In the genomic region with DNA sequence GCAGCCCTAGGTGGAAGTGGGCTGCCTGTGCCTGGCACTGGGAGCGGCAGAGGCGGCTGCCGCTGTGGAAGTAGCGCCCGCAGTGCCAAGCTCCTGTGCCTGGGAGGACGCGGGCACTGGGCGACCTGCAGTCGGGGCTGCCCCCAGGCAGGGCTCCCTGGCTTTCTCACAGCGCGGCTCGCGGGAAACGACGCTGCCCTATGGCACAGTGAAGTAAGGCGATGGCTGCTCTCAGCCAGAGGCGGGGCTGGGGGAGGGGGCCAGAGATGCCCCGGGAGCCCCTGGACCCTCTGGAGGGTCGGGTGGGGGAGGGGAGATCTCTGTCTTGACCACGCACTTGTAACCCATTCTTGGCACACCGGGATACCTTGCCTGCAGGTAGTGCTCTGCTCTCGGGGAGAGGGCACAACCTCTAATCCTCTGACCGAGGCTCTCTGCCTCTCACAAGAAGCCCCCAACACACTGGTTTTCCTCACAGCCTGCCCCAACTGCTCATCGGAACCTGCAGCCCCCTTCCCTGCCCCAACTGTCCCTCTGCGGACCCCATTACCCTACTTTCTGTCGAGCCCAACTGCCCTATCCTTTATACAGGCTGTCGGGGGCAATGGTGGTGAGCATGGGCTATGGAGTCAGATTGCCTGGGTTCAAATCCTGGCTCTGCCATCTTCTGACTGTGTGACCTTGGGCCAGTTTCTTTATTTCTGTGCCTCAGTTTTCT, we compare ENCODE assay signal across 20 cellular contexts. TPM values are rescaled to one million over a fixed set of nuclear protein-coding genes. Genes with fewer than 3 reads are reported as not detected.
DNase-seq lines count a peak whose midpoint lies in the region; ATAC-seq, FAIRE-seq and TF ChIP-seq lines count a peak whose summit lies in the region.
"Had no signal": no experiment of that assay in that cellular context is flagged by ENCODE, and none has a peak within 500 bp of the region (broad histone marks: within the 10 kb centered on the region; RNA-seq: fewer than 3 reads in every experiment).

No MANE protein-coding gene starts in this region.

- H3K23ac ChIP-seq in H1 (ENCODE audit: insufficient read length): no peak overlapping the region

- peaks cover 5% of the 10 kb centered on the region; the same call in 1 of the 2 replicates for H3K23me2 ChIP-seq in H1 (ENCODE audit: low read depth, low read length)

- H4K20me1 ChIP-seq in HCT116 (ENCODE audit: insufficient read depth) (no peaks in the 10 kb centered on the region), H1 (replicated peaks in 1 of 2; ENCODE audit: control insufficient read depth in 1 of 2, insufficient read depth in 2 of 2, low read length in 2 of 2) (peaks cover 0 to 3% of the 10 kb centered on the region in 2 experiments)

- intact Hi-C loops in HCT116 (cut with micrococcal nuclease): loop anchor here (2.0 kb wide), 1 partner anchor 503 kb away; no protein-coding TSS in a partner anchor
- intact Hi-C loops in posterior vena cava (cut with DNase I): loop anchor here (2.0 to 5.0 kb wide), 2 partner anchors 127 to 133 kb away; no protein-coding TSS in a partner anchor

- TF ChIP-seq RAD21 in HCT116 (IDR thresholded peaks at IDR 0.05; ENCODE audit: low read depth) (no peak), H1 (IDR thresholded peaks at IDR 0.05 in 1 of 2, conservative IDR thresholded peaks at IDR 0.05 in 1 of 2; ENCODE audit: low read depth in 2 of 2, low read length in 2 of 2) (no peak)

- no peak for FAIRE-seq in H1 (lab: Jason Lieb, UNC)
- FAIRE-seq: endothelial cell of umbilical vein, RCC 7860 had no signal

- TF ChIP-seq POLR2A in HCT116 (IDR thresholded peaks at IDR 0.05; ENCODE audit: borderline replicate concordance, extremely low read depth, insufficient read depth, insufficient read length) (no peak), H1 (IDR thresholded peaks at IDR 0.05; ENCODE audit: control extremely low read depth in 1 of 2, low read depth in 2 of 2, low read length in 2 of 2) (no peak)

- H2BK12ac ChIP-seq in H1 (ENCODE audit: low read depth, low read length): no peak overlapping the region; the same call in 1 of the 2 replicates

- H3K27me3 ChIP-seq in HCT116 (ENCODE audit: insufficient read depth, low read length): peaks cover 9% of the 10 kb centered on the region
- peaks cover 27 to 80% (median 55%) of the 10 kb centered on the region in 4 experiments for H3K27me3 ChIP-seq in H1 (replicated peaks in 1 of 4; ENCODE audit: control insufficient read depth in 3 of 4, extremely low read depth in 1 of 4, insufficient read depth in 3 of 4, low read length in 3 of 4)
- H3K27me3 ChIP-seq: adrenal gland, right lobe of liver had no signal

- no peak overlapping the region for H3K18ac ChIP-seq in H1 (ENCODE audit: extremely low read depth, low read length)

- H3K9me3 ChIP-seq in HCT116 (ENCODE audit: control insufficient read depth in 1 of 2, insufficient read depth in 1 of 2, low read depth in 1 of 2, low read length in 2 of 2) (no peaks in the 10 kb centered on the region), H1 (ENCODE audit: insufficient read depth in 2 of 2, low read depth in 1 of 2, low read length in 1 of 2) (no peaks in the 10 kb centered on the region)
- H3K9me3 ChIP-seq: HAP-1, right lobe of liver, tibial artery had no signal

- H3K9me2 ChIP-seq in HCT116 (ENCODE audit: insufficient read depth): no peaks in the 10 kb centered on the region

- H3K9me3 Mint-ChIP-seq in progenitor cell of endocrine pancreas (ENCODE audit: low read depth): peaks cover 2% of the 10 kb centered on the region

- no TSS peak for BruUV-seq in HCT116 (replicated peaks; lab: Mats Ljungman, UMichigan)

- no peaks in the 10 kb centered on the region for H3K36me3 Mint-ChIP-seq in progenitor cell of endocrine pancreas (ENCODE audit: insufficient read depth)
- H3K36me3 Mint-ChIP-seq: IgD-negative memory B cell had no signal

- peaks cover 2% of the 10 kb centered on the region for H3K4me1 Mint-ChIP-seq in progenitor cell of endocrine pancreas (ENCODE audit: low read depth)

- H3K14ac ChIP-seq in H1 (ENCODE audit: insufficient read length): no peak overlapping the region

- no peaks in the 10 kb centered on the region for H3K79me2 ChIP-seq in HCT116 (ENCODE audit: insufficient read depth, low read length)
- no peaks in the 10 kb centered on the region for H3K79me2 ChIP-seq in H1 (ENCODE audit: control insufficient read depth in 1 of 2, insufficient read depth in 2 of 2, low read length in 2 of 2)

- no peak overlapping the region for H2AFZ ChIP-seq in HCT116 (ENCODE audit: low read depth, low read length, poor library complexity, severe bottlenecking)
- no peak overlapping the region for H2AFZ ChIP-seq in H1 (ENCODE audit: low read length)

- no peak overlapping the region for H4K5ac ChIP-seq in H1 (ENCODE audit: insufficient read length, low read depth, low read length)

- RAD21 ChIA-PET in HCT116 (lab: Charles Lee; ENCODE audit: low non-redundant PET in 1 of 2, low total read pairs in 2 of 2, uncharacterized antibody in 2 of 2, unreplicated experiment in 2 of 2): no interaction called here

- no peak overlapping the region for H4K91ac ChIP-seq in H1 (replicated peaks; ENCODE audit: insufficient read length, low read length)

- no peak for TF ChIP-seq EP300 in H1 (IDR thresholded peaks at IDR 0.05; ENCODE audit: borderline replicate concordance in 1 of 2, low read depth in 2 of 2, low read length in 2 of 2)

- WGBS in H1 (ENCODE audit: extremely low coverage in 1 of 2, insufficient coverage in 1 of 2, insufficient read length in 1 of 2, insufficient replicate concordance in 2 of 2, low coverage in 1 of 2, low lambda C conversion rate in 2 of 2, missing lambda C conversion rate in 1 of 2), 2 experiments: 90% methylated on average over 21 of the region's 27 CpGs; no CpG with 5 or more reads in 1 of the 2 experiments

- H3K27me3 Mint-ChIP-seq in progenitor cell of endocrine pancreas: peaks cover 86% of the 10 kb centered on the region

- peak overlapping the region; percentile 81; the same call in 1 of the 2 replicates for H3K4me2 ChIP-seq in HCT116 (ENCODE audit: low read length)
- H3K4me2 ChIP-seq in H1 (ENCODE audit: insufficient read depth in 1 of 2, low read depth in 2 of 2, low read length in 2 of 2): peak overlapping the region; percentile 52 to 95; a peak in 3 of 4 replicates

- H3K9ac ChIP-seq in HCT116 (ENCODE audit: low read length) (no peak overlapping the region), H1 (replicated peaks in 1 of 4; ENCODE audit: extremely low read depth in 1 of 4, low read depth in 3 of 4, low read length in 3 of 4) (no peak overlapping the region)

- H2BK15ac ChIP-seq in H1 (ENCODE audit: low read length): no peak overlapping the region

- H2AK5ac ChIP-seq in H1 (ENCODE audit: low read depth, low read length): no peak overlapping the region

- no peak overlapping the region for H3K56ac ChIP-seq in H1 (replicated peaks; ENCODE audit: insufficient read length, low read depth, low read length)

- H2BK20ac ChIP-seq in H1 (ENCODE audit: low read length): no peak overlapping the region

- H3K4ac ChIP-seq in H1 (replicated peaks; ENCODE audit: insufficient read length, low read depth, low read length): no peak overlapping the region

- H3K4me3 Mint-ChIP-seq in progenitor cell of endocrine pancreas (ENCODE audit: low read depth): no peak overlapping the region

- CTCF ChIA-PET in HCT116 (lab: Charles Lee) (interaction anchor here (1.0 to 1.8 kb wide), 3 partner anchors 60 to 130 kb away, joined by 3 to 6 read pairs (median 3); no protein-coding TSS in a partner anchor), H1 (lab: Charles Lee; ENCODE audit: partially characterized antibody) (interaction anchor here (0.7 to 10.5 kb wide), 18 partner anchors 10 to 332 kb away, joined by 3 to 394 read pairs (median 10); a partner anchor contains a TSS)

- peak overlapping the region; percentile 51 for H4K8ac ChIP-seq in H1 (ENCODE audit: extremely low read depth, insufficient read depth, low read length)

- no peaks in the 10 kb centered on the region for H3K79me1 ChIP-seq in H1 (ENCODE audit: low read depth, low read length)

- H3K27ac ChIP-seq in HCT116 (ENCODE audit: low read depth, low read length): no peak overlapping the region
- H3K27ac ChIP-seq in H1 (ENCODE audit: low read depth, low read length): no peak overlapping the region
- H3K27ac ChIP-seq: 22Rv1, adrenal gland, tibial artery had no signal

- no peaks in the 10 kb centered on the region for H3K36me3 ChIP-seq in HCT116 (ENCODE audit: control insufficient read depth in 1 of 2, insufficient read depth in 2 of 2, low read length in 2 of 2)
- no peaks in the 10 kb centered on the region for H3K36me3 ChIP-seq in H1 (ENCODE audit: control insufficient read depth in 2 of 4, insufficient read depth in 4 of 4, low read length in 3 of 4)
- H3K36me3 ChIP-seq: adrenal gland, HAP-1, right lobe of liver, tibial artery had no signal

- H3K27ac Mint-ChIP-seq in progenitor cell of endocrine pancreas: no peak overlapping the region
- H3K27ac Mint-ChIP-seq: IgD-negative memory B cell had no signal

- no peak overlapping the region for H2BK120ac ChIP-seq in H1 (replicated peaks; ENCODE audit: low read depth, low read length)

- H3K4me1 ChIP-seq in HCT116 (ENCODE audit: control insufficient read depth in 1 of 2, insufficient read depth in 2 of 2, low read length in 2 of 2) (peaks cover 2 to 14% of the 10 kb centered on the region in 2 experiments; a peak in 1 of 4 replicates), H1 (replicated peaks in 1 of 4; ENCODE audit: control insufficient read depth in 3 of 4, insufficient read depth in 4 of 4, low read length in 3 of 4) (peaks cover 0 to 15% (median 3%) of the 10 kb centered on the region in 4 experiments; a peak in 5 of 7 replicates)

- ATAC-seq in HCT116: no peak

- DNase-seq in DMS53 (lab: John Stamatoyannopoulos, UW): peak; percentile 35
- DNase-seq in DMS53 treated with DMSO at 0.1 percent for 48 hours (lab: John Stamatoyannopoulos, UW; ENCODE audit: unreplicated experiment): no peak
- DNase-seq in HCT116 (ENCODE audit: low read depth, low spot score): no peak
- DNase-seq in H1 (ENCODE audit: low read depth in 1 of 2, low spot score in 2 of 2): peak in 1 of 2 experiments; percentile 57
- DNase-seq in posterior vena cava (ENCODE audit: low spot score): peak; percentile 78
- DNase-seq in progenitor cell of endocrine pancreas (ENCODE audit: low spot score, unreplicated experiment): no peak
- no peak for DNase-seq in COR-L47 (lab: John Stamatoyannopoulos, UW)
- no peak for DNase-seq in activated T-cell treated with anti-CD3 and anti-CD28 coated beads for 4 hours
- DNase-seq: NCI-H82; stimulated activated CD4-positive, alpha-beta T cell treated with anti-CD3 and anti-CD28 coated beads, Interleukin-4, amount 100 ng/mL, for 1 hour had no signal

- H2BK5ac ChIP-seq in H1 (ENCODE audit: low read depth, low read length): no peak overlapping the region

- TF ChIP-seq CTCF in HCT116 (IDR thresholded peaks at IDR 0.05 in 2 of 3, conservative IDR thresholded peaks at IDR 0.05 in 1 of 3; ENCODE audit: borderline replicate concordance in 1 of 3, insufficient read depth in 1 of 3, low read depth in 2 of 3, low read length in 2 of 3): no peak
- TF ChIP-seq CTCF in H1 (IDR thresholded peaks at IDR 0.05; ENCODE audit: control extremely low read depth in 1 of 3, insufficient read depth in 1 of 3, low read depth in 1 of 3, low read length in 3 of 3): no peak
- no peak for TF ChIP-seq CTCF in progenitor cell of endocrine pancreas (IDR thresholded peaks at IDR 0.05; ENCODE audit: unreplicated experiment)

- no peak overlapping the region for H3K4me3 ChIP-seq in HCT116 (replicated peaks in 1 of 2; ENCODE audit: low read depth in 1 of 2, low read length in 2 of 2)
- H3K4me3 ChIP-seq in H1 (ENCODE audit: extremely low read depth in 1 of 4, insufficient read depth in 2 of 4, low read depth in 3 of 4, low read length in 4 of 4): peak overlapping the region in 1 of 4 experiments; percentile 67; a peak in 2 of 8 replicates

- POLR2A ChIA-PET in HCT116 (lab: Charles Lee) (no interaction called here), H1 (lab: Charles Lee; ENCODE audit: partially characterized antibody) (interaction anchor here (1.4 to 1.8 kb wide), 2 partner anchors 60 to 67 kb away, joined by 4 read pairs; no protein-coding TSS in a partner anchor)

RNA-seq across cellular contexts. Expression of a gene that starts 32.2 kb away (rescaled TPM):
- total RNA-seq in HCT116 (2021; ENCODE audit: unreplicated experiment) (0.54 TPM), posterior vena cava (1 to 10 TPM; 8.5 to 8.7 TPM), progenitor cell of endocrine pancreas (0.33 TPM in 1 of 2 replicates, not detected in the other)
- polyA plus RNA-seq in HCT116 (2012): 0.29 and 0.53 TPM in 2 replicates
- 0.43 TPM in 1 of 2 replicates, not detected in the other for total RNA-seq in H1 (2021; fragmentation: NEBNext Ultra II Directional; extraction: Animal tissue kit (Norgen Biotek cat#: 25700))
- 0.17 and 0.35 TPM in 2 replicates for polyA plus RNA-seq in H1 (2011; rRNA removed)
- polyA plus RNA-seq in H1 (2011; cell fraction: cytosol; rRNA removed): 0.34 TPM
- 0.10 TPM for polyA plus RNA-seq in H1 (2011; cell fraction: nucleus; rRNA removed)
- 0.20 TPM in 1 of 4 replicates, not detected in the others for polyA plus RNA-seq in H1 (2012, experiment 1 of 2)
- not detected for polyA plus RNA-seq in H1 (2012, experiment 2 of 2)
- polyA plus RNA-seq in H1 (2013, experiment 1 of 2): 0.08 TPM
- polyA plus RNA-seq in H1 (2013, experiment 2 of 2): 0.07 TPM
- polyA minus RNA-seq in H1 (2011; rRNA and poly(A)+ RNA removed): 0.54 and 0.78 TPM in 2 replicates
- not detected for polyA minus RNA-seq in H1 (2011; cell fraction: cytosol; rRNA and poly(A)+ RNA removed)
- 1.6 TPM for polyA minus RNA-seq in H1 (2011; cell fraction: nucleus; rRNA and poly(A)+ RNA removed)
- total RNA-seq: chondrocyte, endothelial cell of umbilical vein, lung microvascular endothelial cell had no signal
- polyA plus RNA-seq: endothelial cell of umbilical vein, IgD-negative memory B cell had no signal

RNA-seq across cellular contexts. Expression of a gene that starts 40.7 kb away (rescaled TPM):
- total RNA-seq in HCT116 (2021; ENCODE audit: unreplicated experiment) (32.3 TPM), posterior vena cava (10 to 100 TPM; 44.1 to 82.6 TPM), progenitor cell of endocrine pancreas (6.5 and 6.6 TPM in 2 replicates)
- 24.3 and 26.3 TPM in 2 replicates for polyA plus RNA-seq in HCT116 (2012)
- total RNA-seq in H1 (2021; fragmentation: NEBNext Ultra II Directional; extraction: Animal tissue kit (Norgen Biotek cat#: 25700)): 1.1 and 1.3 TPM in 2 replicates
- polyA plus RNA-seq in H1 (2011; rRNA removed): 1.5 and 2.1 TPM in 2 replicates
- 1.2 TPM for polyA plus RNA-seq in H1 (2011; cell fraction: cytosol; rRNA removed)
- polyA plus RNA-seq in H1 (2011; cell fraction: nucleus; rRNA removed): 1.2 TPM
- 0.60 to 1.0 TPM (median 0.64 TPM) in 4 replicates for polyA plus RNA-seq in H1 (2012, experiment 1 of 2)
- polyA plus RNA-seq in H1 (2012, experiment 2 of 2): 0.62 TPM
- 0.85 TPM for polyA plus RNA-seq in H1 (2013, experiment 1 of 2)
- 0.72 TPM for polyA plus RNA-seq in H1 (2013, experiment 2 of 2)
- 0.46 and 0.50 TPM in 2 replicates for polyA minus RNA-seq in H1 (2011; rRNA and poly(A)+ RNA removed)
- polyA minus RNA-seq in H1 (2011; cell fraction: cytosol; rRNA and poly(A)+ RNA removed): 0.73 TPM
- polyA minus RNA-seq in H1 (2011; cell fraction: nucleus; rRNA and poly(A)+ RNA removed): 0.80 TPM

Comparison
In these comparisons a context has a peak if more than half of its experiments do, and no peak if none do; other contexts are left out.
1. DNase-seq: peak in DMS53 (single experiment) and posterior vena cava (single experiment); none in DMS53 treated with DMSO at 0.1 percent for 48 hours (single experiment), HCT116 (single experiment), progenitor cell of endocrine pancreas (single experiment), COR-L47 (single experiment) and activated T-cell treated with anti-CD3 and anti-CD28 coated beads for 4 hours (single experiment).